32 cellular contexts compared by ENCODE assay signal in the genomic region with DNA sequence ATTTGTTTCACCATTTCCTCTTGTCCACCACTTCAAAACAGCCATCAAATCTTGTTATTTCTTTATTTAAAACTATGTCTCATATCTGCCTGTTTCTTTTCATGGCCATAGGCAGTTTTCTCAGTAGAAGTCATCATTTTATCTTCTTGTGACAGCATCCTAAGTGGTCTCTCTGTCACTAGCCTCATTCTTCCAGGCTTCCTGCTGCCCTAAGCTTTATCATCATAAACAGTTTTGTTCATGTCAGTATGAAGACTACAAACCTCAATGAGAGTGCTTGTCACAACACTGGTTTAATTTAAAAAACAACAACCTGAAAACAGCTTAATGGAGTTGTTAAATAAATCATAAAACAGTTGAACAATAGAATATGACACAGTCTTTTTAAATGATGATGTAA.
"Had no signal": no experiment of that assay in that cellular context is flagged by ENCODE, and none has a peak within 500 bp of the region (broad histone marks: within the 10 kb centered on the region; RNA-seq: fewer than 3 reads in every experiment).

No MANE protein-coding gene starts in this region.

- ATAC-seq: activated naive CD4-positive, alpha-beta T cell treated with anti-CD3 and anti-CD28 coated beads, Interleukin-2, amount 50 U/mL, for 72 hours; activated T-cell treated with anti-CD3 and anti-CD28 coated beads, Interleukin-2, amount 50 U/mL, for 72 hours; esophagus mucosa; WTC11 had no signal

- H3K36me3 ChIP-seq: ascending aorta, breast epithelium, cardiac muscle cell, colonic mucosa had no signal

- H3K27ac ChIP-seq: ascending aorta, breast epithelium, cardiac muscle cell, colonic mucosa, epithelial cell of prostate, VCaP had no signal

- H3K27me3 ChIP-seq: ascending aorta, breast epithelium, cardiac muscle cell, colonic mucosa had no signal

- H3K4me1 ChIP-seq: ascending aorta, breast epithelium, colonic mucosa had no signal

- DNase-seq: activated CD4-positive, alpha-beta memory T cell treated with anti-CD3 and anti-CD28 coated beads, Interleukin-2, amount 10 ng/mL, durations not matched to agents 7 days and 5 days; activated CD4-positive, alpha-beta T cell treated with anti-CD3 and anti-CD28 coated beads for 1 hour; activated CD4-positive, alpha-beta T cell treated with anti-CD3 and anti-CD28 coated beads for 4 hours; activated CD4-positive, alpha-beta T cell treated with anti-CD3 and anti-CD28 coated beads, Interleukin-2, amount 10 ng/mL, durations not matched to agents 7 days and 5 days; activated CD4-positive, alpha-beta T cell treated with anti-CD3 and anti-CD28 coated beads, Interleukin-2, amount 50 U/mL, for 4 hours; activated CD8-positive, alpha-beta memory T cell treated with anti-CD3 and anti-CD28 coated beads, Interleukin-2, amount 50 U/mL, for 48 hours; activated gamma-delta T cell; activated naive CD4-positive, alpha-beta T cell; activated naive CD4-positive, alpha-beta T cell treated with anti-CD3 and anti-CD28 coated beads, Interleukin-2, amount 10 ng/mL, durations not matched to agents 7 days and 5 days; activated naive CD8-positive, alpha-beta T cell treated with anti-CD3 and anti-CD28 coated beads, Interleukin-2, amount 10 ng/mL, durations not matched to agents 7 days and 5 days; activated T-cell treated with anti-CD3 and anti-CD28 coated beads for 4 hours; activated T-cell treated with anti-CD3 and anti-CD28 coated beads, Interleukin-2, amount 50 U/mL, for 24 hours; activated T-cell treated with anti-CD3 and anti-CD28 coated beads, Interleukin-2, amount 50 U/mL, for 72 hours; central memory CD4-positive, alpha-beta T cell; cerebellar nuclear complex; colonic mucosa; effector CD8-positive, alpha-beta T cell; foreskin fibroblast; head of caudate nucleus; T-helper 2 cell had no signal

- FAIRE-seq: endometrium, endothelial cell of umbilical vein, frontal cortex, TTC549 had no signal

- H3K4me3 ChIP-seq: ascending aorta, breast epithelium, cardiac muscle cell, colonic mucosa had no signal

- H3K9me3 ChIP-seq: ascending aorta, breast epithelium, colonic mucosa had no signal
